In genomic region chr2:241508240-241508509, GRCh38 we compare ENCODE assay signal across 7 cellular contexts. TPM values are rescaled to one million over a fixed set of nuclear protein-coding genes. Genes with fewer than 3 reads are reported as not detected.
A peak's percentile ranks its signal among the peaks of the same experiment; 100 is the strongest.
DNase-seq lines count a peak whose midpoint lies in the region; ATAC-seq, FAIRE-seq and TF ChIP-seq lines count a peak whose summit lies in the region.

No MANE protein-coding gene starts in this region.

- no peak for FAIRE-seq in endothelial cell of umbilical vein (lab: Jason Lieb, UNC)

- H3K36me3 Mint-ChIP-seq in nephron progenitor cell (ENCODE audit: low read depth) = peaks cover 5% of the 10 kb centered on the region

- no peaks in the 10 kb centered on the region for H3K9me3 ChIP-seq in Peyer's patch
- H3K9me3 ChIP-seq in endothelial cell of umbilical vein (replicated peaks; ENCODE audit: control insufficient read depth, insufficient read depth, low read length) = no peaks in the 10 kb centered on the region

- TF ChIP-seq POLR2A in Peyer's patch (IDR thresholded peaks at IDR 0.05) = no peak
- TF ChIP-seq POLR2A in endothelial cell of umbilical vein (IDR thresholded peaks at IDR 0.05; ENCODE audit: low read depth, low read length) = no peak

- DNase-seq in Peyer's patch (no peak), endothelial cell of umbilical vein (ENCODE audit: low read depth, low spot score) (no peak), nephron progenitor cell (no peak), SW480 (ENCODE audit: low spot score) (no peak), superior temporal gyrus (ENCODE audit: extremely low spot score) (no peak)

- BruUV-seq in endothelial cell of umbilical vein (replicated peaks; lab: Mats Ljungman, UMichigan) = no TSS peak

- dilution Hi-C loops in endothelial cell of umbilical vein (cut with MboI; ENCODE audit: extremely low pct_ligation_motif_present, low sequenced_read_pairs) = no loop called here

- H3K9me1 ChIP-seq in endothelial cell of umbilical vein (replicated peaks; ENCODE audit: control insufficient read depth, extremely low read depth, insufficient read depth, low read length) = no peaks in the 10 kb centered on the region

- H4K20me1 ChIP-seq in endothelial cell of umbilical vein (replicated peaks; ENCODE audit: control insufficient read depth, extremely low read depth, insufficient read depth, low read length) = no peaks in the 10 kb centered on the region

- H3K79me2 ChIP-seq in endothelial cell of umbilical vein (ENCODE audit: control insufficient read depth, insufficient read depth, low read length) = peaks cover 44% of the 10 kb centered on the region

- H3K4me1 ChIP-seq in Peyer's patch (peaks cover 0 to 30% (median 9%) of the 10 kb centered on the region in 4 donors), endothelial cell of umbilical vein (ENCODE audit: control insufficient read depth, extremely low read depth, insufficient read depth, low read length) (peaks cover 16% of the 10 kb centered on the region)

- TF ChIP-seq CTCF in Peyer's patch (IDR thresholded peaks at IDR 0.05) (no peak), endothelial cell of umbilical vein (IDR thresholded peaks at IDR 0.05; ENCODE audit: extremely low read depth in 1 of 2, insufficient read depth in 1 of 2, low read depth in 1 of 2, low read length in 2 of 2) (no peak), nephron progenitor cell (IDR thresholded peaks at IDR 0.05) (no peak)

- no peak overlapping the region for H3K4me2 ChIP-seq in endothelial cell of umbilical vein (ENCODE audit: insufficient read depth, low read length)

- peak overlapping the region; percentile 82 to 87 (median 86) for H3K27ac ChIP-seq in Peyer's patch
- no peak overlapping the region for H3K27ac ChIP-seq in endothelial cell of umbilical vein (ENCODE audit: insufficient read depth, low read depth, low read length)

- no peak overlapping the region for H3K9ac ChIP-seq in endothelial cell of umbilical vein (replicated peaks; ENCODE audit: extremely low read depth, insufficient read depth, low read length)

- H3K27me3 ChIP-seq in Peyer's patch (no peaks in the 10 kb centered on the region), endothelial cell of umbilical vein (ENCODE audit: control insufficient read depth in 2 of 2, insufficient read depth in 2 of 2, low read length in 2 of 2) (no peaks in the 10 kb centered on the region)

- CTCF ChIA-PET in endothelial cell of umbilical vein (lab: Charles Lee) = interaction anchor here (1.0 to 2.2 kb wide), 5 partner anchors 39 to 151 kb away, joined by 3 to 15 read pairs (median 6); partner anchors contain the start of gene BOK

- ATAC-seq in GM18511 (IDR thresholded peaks at IDR 0.05; ENCODE audit: unreplicated experiment) = peak; percentile 39
- ATAC-seq in HG02571 (IDR thresholded peaks at IDR 0.05; ENCODE audit: unreplicated experiment) = peak; percentile 20

- intact Hi-C loops in endothelial cell of umbilical vein (cut with micrococcal nuclease) = loop anchor here (1.0 to 10.0 kb wide), 8 partner anchors 39 to 367 kb away; partner anchors contain the start of genes ATG4B, BOK, D2HGDH and FARP2

- peaks cover 12% of the 10 kb centered on the region for H3K27me3 Mint-ChIP-seq in nephron progenitor cell (ENCODE audit: low read depth, poor library complexity)

- H3K4me3 Mint-ChIP-seq in nephron progenitor cell = peak overlapping the region; percentile 86

- H3K4me3 ChIP-seq in Peyer's patch = peak overlapping the region; percentile 87 to 99 (median 93)
- H3K4me3 ChIP-seq in endothelial cell of umbilical vein (replicated peaks in 1 of 3; ENCODE audit: insufficient read depth in 1 of 3, low read depth in 1 of 3, low read length in 3 of 3) = peak overlapping the region; percentile 55 to 84 (median 77)

- peak overlapping the region; percentile 28 for H2AFZ ChIP-seq in endothelial cell of umbilical vein (ENCODE audit: low read depth, low read length)

- H3K27ac Mint-ChIP-seq in nephron progenitor cell = no peak overlapping the region

- H3K4me1 Mint-ChIP-seq in nephron progenitor cell = peaks cover 35% of the 10 kb centered on the region

- H3K36me3 ChIP-seq in Peyer's patch (no peaks in the 10 kb centered on the region), endothelial cell of umbilical vein (ENCODE audit: control insufficient read depth in 2 of 2, extremely low read depth in 1 of 2, insufficient read depth in 2 of 2, low read length in 2 of 2) (peaks cover 0 to 5% of the 10 kb centered on the region in 2 experiments)

- H3K9me3 Mint-ChIP-seq in nephron progenitor cell = no peaks in the 10 kb centered on the region

- POLR2A ChIA-PET in endothelial cell of umbilical vein (lab: Charles Lee) = no interaction called here

TF ChIP-seq in endothelial cell of umbilical vein, 7 proteins besides CTCF, POLR2A, EP300 and RAD21:
- TF ChIP-seq FOS (IDR thresholded peaks at IDR 0.05; ENCODE audit: borderline replicate concordance, insufficient read depth, low read length) = no peak
- TF ChIP-seq MYC (IDR thresholded peaks at IDR 0.05; ENCODE audit: low read depth, low read length) = no peak
- no peak for TF ChIP-seq EZH2 (IDR thresholded peaks at IDR 0.05; ENCODE audit: borderline replicate concordance, low read depth, low read length, severe bottlenecking)
- TF ChIP-seq POLR2AphosphoS5 (IDR thresholded peaks at IDR 0.05; ENCODE audit: insufficient read depth, low read depth, low read length) = no peak
- no peak for TF ChIP-seq JUN (IDR thresholded peaks at IDR 0.05; ENCODE audit: borderline replicate concordance, insufficient read depth, insufficient read length, low read depth)
- no peak for TF ChIP-seq GATA2 (IDR thresholded peaks at IDR 0.05; ENCODE audit: insufficient read depth, insufficient read length, low read depth, low read length)
- no peak for TF ChIP-seq MAX (IDR thresholded peaks at IDR 0.05; ENCODE audit: insufficient read depth, insufficient read length)

RNA-seq across cellular contexts. Expression of gene STK25, which starts 0.2 kb away (rescaled TPM):
- total RNA-seq in Peyer's patch (100 to 1,000 TPM; 149 to 356 (median 275) TPM), endothelial cell of umbilical vein (236 and 286 TPM in 2 replicates)
- polyA plus RNA-seq in endothelial cell of umbilical vein = 715 and 879 TPM in 2 replicates
- 471 and 517 TPM in 2 replicates for polyA plus RNA-seq in endothelial cell of umbilical vein (2011; cell fraction: cytosol; rRNA removed)
- polyA plus RNA-seq in endothelial cell of umbilical vein (2011; cell fraction: nucleus; rRNA removed) = 987 and 1,149 TPM in 2 replicates
- 309 and 348 TPM in 2 replicates for polyA plus RNA-seq in endothelial cell of umbilical vein (2012)
- polyA minus RNA-seq in endothelial cell of umbilical vein = 491 and 545 TPM in 2 replicates
- 48.3 TPM for polyA minus RNA-seq in endothelial cell of umbilical vein (2011; cell fraction: cytosol; rRNA and poly(A)+ RNA removed)
- 226 and 241 TPM in 2 replicates for polyA minus RNA-seq in endothelial cell of umbilical vein (2011; cell fraction: nucleus; rRNA and poly(A)+ RNA removed)

RNA-seq across cellular contexts. Expression of gene BOK, which starts 50.4 kb away (rescaled TPM):
- total RNA-seq in Peyer's patch (10 to 100 TPM in 3 of 4 donors, 1 to 10 TPM in 1; 6.7 to 20.2 (median 15.5) TPM), endothelial cell of umbilical vein (52.4 and 76.0 TPM in 2 replicates)
- polyA plus RNA-seq in endothelial cell of umbilical vein = 95.5 and 132 TPM in 2 replicates
- 53.7 and 82.1 TPM in 2 replicates for polyA plus RNA-seq in endothelial cell of umbilical vein (2011; cell fraction: cytosol; rRNA removed)
- 43.5 and 57.1 TPM in 2 replicates for polyA plus RNA-seq in endothelial cell of umbilical vein (2011; cell fraction: nucleus; rRNA removed)
- 42.0 and 58.4 TPM in 2 replicates for polyA plus RNA-seq in endothelial cell of umbilical vein (2012)
- polyA minus RNA-seq in endothelial cell of umbilical vein = 43.6 and 49.1 TPM in 2 replicates
- polyA minus RNA-seq in endothelial cell of umbilical vein (2011; cell fraction: cytosol; rRNA and poly(A)+ RNA removed) = 11.2 TPM
- 10.4 and 18.2 TPM in 2 replicates for polyA minus RNA-seq in endothelial cell of umbilical vein (2011; cell fraction: nucleus; rRNA and poly(A)+ RNA removed)
